In the genomic region with DNA sequence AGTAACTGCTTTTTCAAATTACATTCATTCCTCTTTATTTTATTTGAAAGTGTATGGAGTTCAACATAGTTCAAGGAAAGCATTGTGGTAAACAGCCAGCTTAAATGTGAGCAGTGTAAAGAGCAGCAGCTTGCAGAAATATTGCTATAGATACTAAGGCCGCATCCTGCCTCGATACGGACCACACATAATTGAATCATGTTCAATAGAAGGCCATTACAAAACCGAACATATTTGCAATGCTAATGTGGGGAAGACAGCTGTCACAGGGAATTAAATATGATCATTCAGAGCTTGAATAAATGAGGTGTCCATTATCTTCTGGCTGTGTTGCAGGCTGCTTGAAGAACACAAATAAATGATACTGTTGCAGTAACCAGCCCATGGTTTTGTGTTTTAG, we compare ENCODE assay signal across 19 cellular contexts.
A peak's percentile ranks its signal among the peaks of the same experiment; 100 is the strongest.
DNase-seq lines count a peak whose midpoint lies in the region; ATAC-seq and TF ChIP-seq lines count a peak whose summit lies in the region.
"Had no signal": no experiment of that assay in that cellular context is flagged by ENCODE, and none has a peak within 500 bp of the region (broad histone marks: within the 10 kb centered on the region; RNA-seq: fewer than 3 reads in every experiment).

No MANE protein-coding gene starts in this region.

- no peaks in the 10 kb centered on the region for H3K9me3 Mint-ChIP-seq in brain
- H3K9me3 Mint-ChIP-seq: GM23338 had no signal

- H3K9me3 ChIP-seq in A673 (ENCODE audit: low read depth, low read length, poor library complexity, severe bottlenecking), result no peaks in the 10 kb centered on the region
- H3K9me3 ChIP-seq in neural cell (ENCODE audit: low read length), result no peaks in the 10 kb centered on the region
- H3K9me3 ChIP-seq: A549 had no signal

- TF ChIP-seq CTCF in A673 (conservative IDR thresholded peaks at IDR 0.05; ENCODE audit: low read depth, low read length) (no peak), brain (conservative IDR thresholded peaks at IDR 0.05) (no peak), neural cell (IDR thresholded peaks at IDR 0.05; ENCODE audit: poor library complexity, severe bottlenecking) (no peak)

- no peaks in the 10 kb centered on the region for H3K4me1 ChIP-seq in A673 (ENCODE audit: insufficient read depth, low read length, poor library complexity, severe bottlenecking)
- H3K4me1 ChIP-seq: A549 had no signal

- peaks cover 32% of the 10 kb centered on the region for H3K4me1 Mint-ChIP-seq in brain
- H3K4me1 Mint-ChIP-seq: CD4-positive, CD25-positive, alpha-beta regulatory T cell had no signal

- no peak overlapping the region for H3K4me2 ChIP-seq in neural cell (ENCODE audit: low read length)
- H3K4me2 ChIP-seq: A549, GM23338, KMS-11 had no signal

- H3K36me3 ChIP-seq in A673 (ENCODE audit: insufficient read depth, low read length, poor library complexity, severe bottlenecking) (no peaks in the 10 kb centered on the region), neural cell (ENCODE audit: insufficient read depth, low read length) (no peaks in the 10 kb centered on the region)

- H2AFZ ChIP-seq in neural cell (ENCODE audit: low read depth, low read length), result peak overlapping the region; percentile 23

- no TSS peak for BruUV-seq in A673 (replicated peaks; lab: Mats Ljungman, UMichigan)

- H3K79me2 ChIP-seq in neural cell (replicated peaks; ENCODE audit: insufficient read depth, low read length), result no peaks in the 10 kb centered on the region

- POLR2A ChIA-PET in A673 (lab: Charles Lee; ENCODE audit: low non-redundant PET), result no interaction called here

- H3K27me3 ChIP-seq in A673 (replicated peaks; ENCODE audit: insufficient read depth, low read depth, low read length, poor library complexity) (no peaks in the 10 kb centered on the region), neural cell (ENCODE audit: insufficient read depth, low read depth, low read length) (no peaks in the 10 kb centered on the region)

- H3K9me2 ChIP-seq in neural cell (ENCODE audit: insufficient read depth, low read length), result no peaks in the 10 kb centered on the region

- H3K36me3 Mint-ChIP-seq in brain, result no peaks in the 10 kb centered on the region
- H3K36me3 Mint-ChIP-seq: CD4-positive, CD25-positive, alpha-beta regulatory T cell had no signal

- no peak for TF ChIP-seq EP300 in neural cell (conservative IDR thresholded peaks at IDR 0.05; ENCODE audit: poor library complexity, severe bottlenecking)

- H3K4me3 ChIP-seq in A673 (ENCODE audit: low read depth, low read length, poor library complexity, severe bottlenecking), result no peak overlapping the region
- no peak overlapping the region for H3K4me3 ChIP-seq in neural cell (ENCODE audit: low read length)
- H3K4me3 ChIP-seq: A549, GM23338 had no signal

- H3K27ac ChIP-seq in A673 (ENCODE audit: low read depth, low read length, poor library complexity, severe bottlenecking) (no peak overlapping the region), neural cell (ENCODE audit: low read length) (no peak overlapping the region)
- H3K27ac ChIP-seq: A549, KMS-11 had no signal

- no peaks in the 10 kb centered on the region for H4K20me1 ChIP-seq in neural cell (ENCODE audit: insufficient read depth)

- intact Hi-C loops in A673 (cut with micrococcal nuclease; ENCODE audit: unreplicated experiment), result no loop called here

- DNase-seq in A673 (ENCODE audit: low spot score) (peak; percentile 42), NCI-H1436 (lab: John Stamatoyannopoulos, UW) (peak; percentile 49), GM19238 (ENCODE audit: insufficient read length, low spot score) (no peak), GDM1 (lab: John Stamatoyannopoulos, UW) (no peak)
- DNase-seq: CD4-positive, CD25-positive, alpha-beta regulatory T cell; DND-41; HCEC 1CT; NCI-H1105; NCI-H1694; NCI-H2081 treated with DMSO at 0.1 percent for 48 hours; NCI-H446 treated with DMSO at 0.1 percent for 48 hours; OCI-M1 had no signal

- H3K27me3 Mint-ChIP-seq in brain, result peaks cover 12% of the 10 kb centered on the region

- no peaks in the 10 kb centered on the region for H3F3A ChIP-seq in neural cell (ENCODE audit: insufficient read depth, low read length, poor library complexity, severe bottlenecking)

- CTCF ChIA-PET in A673 (lab: Charles Lee), result interaction anchor here (0.5 kb wide), 1 partner anchor 71 kb away, joined by 5 read pairs; no protein-coding TSS in a partner anchor

- peak overlapping the region; percentile 8 to 91 (median 37) for H3K27ac Mint-ChIP-seq in brain
- H3K27ac Mint-ChIP-seq: CD4-positive, CD25-positive, alpha-beta regulatory T cell had no signal

- H3K9ac ChIP-seq in neural cell (ENCODE audit: low read length), result no peak overlapping the region
- H3K9ac ChIP-seq: KMS-11 had no signal

- ATAC-seq in HG03439 (IDR thresholded peaks at IDR 0.05; ENCODE audit: unreplicated experiment), result no peak
- ATAC-seq: A549, Right ventricle myocardium inferior had no signal

- H3K4me3 Mint-ChIP-seq in brain, result peak overlapping the region in 1 of 5 experiments; percentile 38
- H3K4me3 Mint-ChIP-seq: CD4-positive, CD25-positive, alpha-beta regulatory T cell; GM23338 had no signal

- no peak for TF ChIP-seq RAD21 in neural cell (conservative IDR thresholded peaks at IDR 0.05)

TF ChIP-seq in neural cell, 6 proteins besides CTCF, POLR2A, EP300 and RAD21:
- TF ChIP-seq TAF1 (IDR thresholded peaks at IDR 0.05; ENCODE audit: low read depth) (no peak), MXI1 (conservative IDR thresholded peaks at IDR 0.05; ENCODE audit: poor library complexity, severe bottlenecking) (no peak), SMC3 (conservative IDR thresholded peaks at IDR 0.05; ENCODE audit: poor library complexity) (no peak), EZH2 (IDR thresholded peaks at IDR 0.05; ENCODE audit: borderline replicate concordance, insufficient read depth, low read length, poor library complexity, severe bottlenecking) (no peak), POLR2AphosphoS5 (IDR thresholded peaks at IDR 0.05) (no peak)
- TF ChIP-seq, protein P1, sequence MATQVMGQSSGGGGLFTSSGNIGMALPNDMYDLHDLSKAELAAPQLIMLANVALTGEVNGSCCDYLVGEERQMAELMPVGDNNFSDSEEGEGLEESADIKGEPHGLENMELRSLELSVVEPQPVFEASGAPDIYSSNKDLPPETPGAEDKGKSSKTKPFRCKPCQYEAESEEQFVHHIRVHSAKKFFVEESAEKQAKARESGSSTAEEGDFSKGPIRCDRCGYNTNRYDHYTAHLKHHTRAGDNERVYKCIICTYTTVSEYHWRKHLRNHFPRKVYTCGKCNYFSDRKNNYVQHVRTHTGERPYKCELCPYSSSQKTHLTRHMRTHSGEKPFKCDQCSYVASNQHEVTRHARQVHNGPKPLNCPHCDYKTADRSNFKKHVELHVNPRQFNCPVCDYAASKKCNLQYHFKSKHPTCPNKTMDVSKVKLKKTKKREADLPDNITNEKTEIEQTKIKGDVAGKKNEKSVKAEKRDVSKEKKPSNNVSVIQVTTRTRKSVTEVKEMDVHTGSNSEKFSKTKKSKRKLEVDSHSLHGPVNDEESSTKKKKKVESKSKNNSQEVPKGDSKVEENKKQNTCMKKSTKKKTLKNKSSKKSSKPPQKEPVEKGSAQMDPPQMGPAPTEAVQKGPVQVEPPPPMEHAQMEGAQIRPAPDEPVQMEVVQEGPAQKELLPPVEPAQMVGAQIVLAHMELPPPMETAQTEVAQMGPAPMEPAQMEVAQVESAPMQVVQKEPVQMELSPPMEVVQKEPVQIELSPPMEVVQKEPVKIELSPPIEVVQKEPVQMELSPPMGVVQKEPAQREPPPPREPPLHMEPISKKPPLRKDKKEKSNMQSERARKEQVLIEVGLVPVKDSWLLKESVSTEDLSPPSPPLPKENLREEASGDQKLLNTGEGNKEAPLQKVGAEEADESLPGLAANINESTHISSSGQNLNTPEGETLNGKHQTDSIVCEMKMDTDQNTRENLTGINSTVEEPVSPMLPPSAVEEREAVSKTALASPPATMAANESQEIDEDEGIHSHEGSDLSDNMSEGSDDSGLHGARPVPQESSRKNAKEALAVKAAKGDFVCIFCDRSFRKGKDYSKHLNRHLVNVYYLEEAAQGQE (IDR thresholded peaks at IDR 0.05; ENCODE audit: borderline replicate concordance), result no peak
TF ChIP-seq in neural cell: peak in this region for 0.

Comparison
In these comparisons a context has a peak if more than half of its experiments do, and no peak if none do; other contexts are left out.
1. DNase-seq: peak in A673 (single experiment) and NCI-H1436 (single experiment); none in GM19238 (single experiment) and GDM1 (single experiment).